In the genomic region with DNA sequence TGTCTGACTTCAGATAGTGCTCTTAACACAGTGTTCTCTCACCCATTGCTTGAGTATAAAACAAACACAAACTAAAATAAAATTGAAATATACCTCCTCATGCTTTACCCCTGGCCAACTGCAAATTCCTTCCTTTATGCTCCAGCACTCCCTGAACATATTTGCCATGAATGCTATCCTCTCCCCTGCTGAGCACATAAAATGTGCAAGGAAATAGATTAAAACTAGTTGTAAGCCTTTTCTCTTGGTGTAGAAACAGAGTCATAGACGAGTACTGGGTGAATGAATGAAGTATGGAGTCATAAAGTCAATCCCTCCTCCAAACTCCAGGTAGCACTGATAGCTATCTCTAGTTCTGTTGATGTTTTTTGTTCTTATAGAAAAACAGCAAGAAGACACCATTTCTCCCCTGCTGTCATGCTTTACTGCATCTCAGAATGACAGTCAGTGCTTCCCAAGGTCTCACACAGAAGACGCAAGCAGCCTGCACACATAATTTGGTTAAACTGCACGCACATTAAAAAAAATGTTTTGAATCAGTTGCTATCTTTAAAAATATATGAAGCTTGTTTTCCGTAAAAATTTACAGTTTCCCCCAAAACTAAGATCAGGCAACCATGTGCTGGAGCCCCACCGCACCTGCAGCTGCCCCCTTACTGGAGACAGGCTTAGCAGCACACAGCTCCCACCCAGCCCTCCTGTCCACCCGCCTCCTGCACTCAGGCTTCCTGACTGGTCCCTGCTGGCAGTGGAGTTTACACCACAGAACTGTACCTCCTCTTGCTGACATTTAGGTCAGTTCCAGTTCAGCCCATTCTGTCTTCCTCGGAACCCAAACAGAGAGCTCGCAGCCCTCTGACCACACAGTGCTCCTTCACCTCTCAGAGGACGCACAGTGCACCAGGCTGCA, we compare ENCODE assay signal across 20 cellular contexts. TPM values are rescaled to one million over a fixed set of nuclear protein-coding genes. Genes with fewer than 3 reads are reported as not detected.
DNase-seq lines count a peak whose midpoint lies in the region; ATAC-seq and TF ChIP-seq lines count a peak whose summit lies in the region.
"Had no signal": no experiment of that assay in that cellular context is flagged by ENCODE, and none has a peak within 500 bp of the region (broad histone marks: within the 10 kb centered on the region; RNA-seq: fewer than 3 reads in every experiment).

No MANE protein-coding gene starts in this region.

- H3K4me1 Mint-ChIP-seq in CD8-positive, alpha-beta T cell (ENCODE audit: low read depth): peaks cover 15% of the 10 kb centered on the region
- peaks cover 36% of the 10 kb centered on the region for H3K4me1 Mint-ChIP-seq in HFFc6 (ENCODE audit: low read depth)
- H3K4me1 Mint-ChIP-seq in chondrocyte (ENCODE audit: low read depth): peaks cover 37% of the 10 kb centered on the region
- H3K4me1 Mint-ChIP-seq in nephron progenitor cell: peaks cover 51% of the 10 kb centered on the region

- ATAC-seq in CD8-positive, alpha-beta T cell: no peak
- ATAC-seq: heart right ventricle; stimulated activated memory B cell treated with anti-CD40 and anti-IgM and Interleukin-4, amounts not matched to agents 10 μg/mL and 1 μg/mL and 100 μg/mL, for 72 hours had no signal

- intact Hi-C loops in CD8-positive, alpha-beta T cell (cut with DNase I, micrococcal nuclease): no loop called here

- CTCF ChIA-PET in CD8-positive, alpha-beta T cell (lab: Charles Lee): interaction anchor here (1.2 to 2.8 kb wide), 3 partner anchors 11 to 53 kb away, joined by 3 to 11 read pairs (median 8); no protein-coding TSS in a partner anchor

- H3K36me3 ChIP-seq in CD8-positive, alpha-beta T cell (ENCODE audit: insufficient read depth, low read length): no peaks in the 10 kb centered on the region
- H3K36me3 ChIP-seq: heart right ventricle, vagina had no signal

- peak overlapping the region; percentile 85 for H3K4me3 Mint-ChIP-seq in CD8-positive, alpha-beta T cell
- peak overlapping the region; percentile 90; the same call in 1 of the 2 replicates for H3K4me3 Mint-ChIP-seq in HFFc6
- peak overlapping the region; percentile 77 for H3K4me3 Mint-ChIP-seq in chondrocyte (ENCODE audit: unreplicated experiment)
- peak overlapping the region; percentile 98 for H3K4me3 Mint-ChIP-seq in nephron progenitor cell
- H3K4me3 Mint-ChIP-seq: stimulated activated memory B cell treated with anti-CD40 and anti-IgM and Interleukin-4, amounts not matched to agents 10 μg/mL and 1 μg/mL and 100 μg/mL, for 72 hours had no signal

- H3K27ac Mint-ChIP-seq in CD8-positive, alpha-beta T cell: no peak overlapping the region
- no peak overlapping the region for H3K27ac Mint-ChIP-seq in HFFc6
- H3K27ac Mint-ChIP-seq in chondrocyte (ENCODE audit: unreplicated experiment): peak overlapping the region; percentile 45
- peak overlapping the region; percentile 91 for H3K27ac Mint-ChIP-seq in nephron progenitor cell
- H3K27ac Mint-ChIP-seq: stimulated activated memory B cell treated with anti-CD40 and anti-IgM and Interleukin-4, amounts not matched to agents 10 μg/mL and 1 μg/mL and 100 μg/mL, for 72 hours had no signal

- TF ChIP-seq CTCF in CD8-positive, alpha-beta T cell (IDR thresholded peaks at IDR 0.05): no peak
- no peak for TF ChIP-seq CTCF in HFFc6 (IDR thresholded peaks at IDR 0.05)
- TF ChIP-seq CTCF in chondrocyte (IDR thresholded peaks at IDR 0.05): no peak
- TF ChIP-seq CTCF in nephron progenitor cell (IDR thresholded peaks at IDR 0.05): no peak

- peaks cover 11% of the 10 kb centered on the region for H3K4me1 ChIP-seq in CD8-positive, alpha-beta T cell (ENCODE audit: insufficient read depth, low read length)

- H3K9me3 Mint-ChIP-seq in CD8-positive, alpha-beta T cell: no peaks in the 10 kb centered on the region
- H3K9me3 Mint-ChIP-seq in HFFc6 (no peaks in the 10 kb centered on the region), chondrocyte (ENCODE audit: low read depth) (no peaks in the 10 kb centered on the region), nephron progenitor cell (peaks cover 6% of the 10 kb centered on the region)
- H3K9me3 Mint-ChIP-seq: stimulated activated memory B cell treated with anti-CD40 and anti-IgM and Interleukin-4, amounts not matched to agents 10 μg/mL and 1 μg/mL and 100 μg/mL, for 72 hours had no signal

- no peak for DNase-seq in CD8-positive, alpha-beta T cell
- no peak for DNase-seq in HFFc6
- no peak for DNase-seq in chondrocyte (ENCODE audit: low spot score)
- DNase-seq in nephron progenitor cell: peak; percentile 13
- no peak for DNase-seq in activated CD8-positive, alpha-beta memory T cell treated with anti-CD3 and anti-CD28 coated beads for 24 hours
- no peak for DNase-seq in activated CD4-positive, alpha-beta T cell treated with anti-CD3 and anti-CD28 coated beads, Interleukin-2, amount 50 U/mL, for 48 hours
- no peak for DNase-seq in NCI-H2029 treated with DMSO at 0.1 percent for 48 hours (lab: John Stamatoyannopoulos, UW)
- DNase-seq in NCI-H2196 treated with DMSO at 0.1 percent for 48 hours (lab: John Stamatoyannopoulos, UW; ENCODE audit: unreplicated experiment): no peak
- DNase-seq: activated gamma-delta T cell treated with Interleukin-2 at 50 U/mL for 16 hours; central memory CD4-positive, alpha-beta T cell; GDM1; heart right ventricle; kidney glomerular epithelial cell; NCI-H1417 treated with DMSO at 0.1 percent for 48 hours; NCI-H774; SHP77 had no signal

- peaks cover 13% of the 10 kb centered on the region for H3K27me3 ChIP-seq in CD8-positive, alpha-beta T cell (ENCODE audit: insufficient read depth, low read length)
- H3K27me3 ChIP-seq: vagina had no signal

- no peaks in the 10 kb centered on the region for H3K9me3 ChIP-seq in CD8-positive, alpha-beta T cell (ENCODE audit: low read length)
- H3K9me3 ChIP-seq: heart right ventricle, vagina had no signal

- POLR2A ChIA-PET in CD8-positive, alpha-beta T cell (lab: Charles Lee): interaction anchor here (0.6 kb wide), 1 partner anchor 694 kb away, joined by 3 read pairs; no protein-coding TSS in a partner anchor

- H3K27ac ChIP-seq in CD8-positive, alpha-beta T cell (ENCODE audit: low read depth, low read length): no peak overlapping the region
- H3K27ac ChIP-seq: C4-2B, heart right ventricle, KMS-11, vagina had no signal

- H3K27me3 Mint-ChIP-seq in CD8-positive, alpha-beta T cell (ENCODE audit: low read depth): peaks cover 46% of the 10 kb centered on the region
- no peaks in the 10 kb centered on the region for H3K27me3 Mint-ChIP-seq in HFFc6 (ENCODE audit: insufficient read depth)
- H3K27me3 Mint-ChIP-seq in chondrocyte (ENCODE audit: low read depth): no peaks in the 10 kb centered on the region
- no peaks in the 10 kb centered on the region for H3K27me3 Mint-ChIP-seq in nephron progenitor cell (ENCODE audit: low read depth, poor library complexity)

- H3K36me3 Mint-ChIP-seq in CD8-positive, alpha-beta T cell: peaks cover 3% of the 10 kb centered on the region
- H3K36me3 Mint-ChIP-seq in HFFc6 (ENCODE audit: low read depth) (peaks cover 4% of the 10 kb centered on the region; the same call in 1 of the 2 replicates), chondrocyte (ENCODE audit: low read depth) (peaks cover 13% of the 10 kb centered on the region), nephron progenitor cell (ENCODE audit: low read depth) (peaks cover 45% of the 10 kb centered on the region)
- H3K36me3 Mint-ChIP-seq: stimulated activated memory B cell treated with anti-CD40 and anti-IgM and Interleukin-4, amounts not matched to agents 10 μg/mL and 1 μg/mL and 100 μg/mL, for 72 hours had no signal

- no peak overlapping the region for H3K4me3 ChIP-seq in CD8-positive, alpha-beta T cell (ENCODE audit: low read depth, low read length)

RNA-seq across cellular contexts. Expression of gene GPR161, which starts 2.3 kb away (rescaled TPM):
- total RNA-seq in CD8-positive, alpha-beta T cell: not detected
- total RNA-seq in HFFc6 (2021; fragmentation: NEBNext Ultra II Directional; extraction: Animal tissue kit (Norgen Biotek cat#: 25700)): 10 to 100 TPM in 5 of 6 experiments, 1 to 10 TPM in 1; 9.3 to 14.5 (median 13.2) TPM
- total RNA-seq in chondrocyte: 30.8 to 33.5 TPM (median 32.8 TPM) in 3 replicates

RNA-seq across cellular contexts. Expression of gene TIPRL, which starts 44.4 kb away (rescaled TPM):
- 10 to 100 TPM; 15.0 to 18.3 TPM for total RNA-seq in CD8-positive, alpha-beta T cell
- total RNA-seq in HFFc6 (2021; fragmentation: NEBNext Ultra II Directional; extraction: Animal tissue kit (Norgen Biotek cat#: 25700)): 10 to 100 TPM; 38.8 to 46.2 (median 44.2) TPM
- total RNA-seq in chondrocyte: 37.2 to 38.7 TPM (median 37.4 TPM) in 3 replicates

Comparison
In these comparisons a context has a peak if more than half of its experiments do, and no peak if none do; other contexts are left out.
1. H3K27ac Mint-ChIP-seq: peak in chondrocyte (single experiment) and nephron progenitor cell (single experiment); none in CD8-positive, alpha-beta T cell (single experiment) and HFFc6 (single experiment).
2. RNA of gene GPR161, which starts 2.3 kb away (total RNA-seq): 30.8 to 33.5 TPM in chondrocyte and 9.3 to 14.5 TPM in HFFc6; not detected in CD8-positive, alpha-beta T cell; every median in the first group is over 10 times any median in the second.
3. Peak in every context shown above with its lines, with median percentiles within 50 percentile points of each other: H3K4me3 Mint-ChIP-seq.